10 cellular contexts compared by ENCODE assay signal in genomic region chr12:13223176-13223806, GRCh38. TPM values are rescaled to one million over a fixed set of nuclear protein-coding genes. Genes with fewer than 3 reads are reported as not detected.
DNase-seq lines count a peak whose midpoint lies in the region; ATAC-seq lines count a peak whose summit lies in the region.
"Had no signal": no experiment of that assay in that cellular context is flagged by ENCODE, and none has a peak within 500 bp of the region (broad histone marks: within the 10 kb centered on the region; RNA-seq: fewer than 3 reads in every experiment).

No MANE protein-coding gene starts in this region.

- H3K4me1 ChIP-seq in skeletal muscle satellite cell (ENCODE audit: control insufficient read depth, insufficient read depth, low read length): peaks cover 36% of the 10 kb centered on the region

- peak; percentile 99 for DNase-seq in ELR (ENCODE audit: low read depth)
- DNase-seq in NCI-H345 (lab: John Stamatoyannopoulos, UW): peak; percentile 48
- peak; percentile 60 for DNase-seq in epidermal melanocyte (ENCODE audit: insufficient read length, low spot score)
- no peak for DNase-seq in activated T-cell treated with anti-CD3 and anti-CD28 coated beads, Interleukin-2, amount 50 U/mL, for 4 hours
- no peak for DNase-seq in activated CD8-positive, alpha-beta memory T cell treated with anti-CD3 and anti-CD28 coated beads, Interleukin-2, amount 50 U/mL, for 4 hours
- no peak for DNase-seq in NOMO-1 (lab: John Stamatoyannopoulos, UW; ENCODE audit: unreplicated experiment in 2 of 2)
- DNase-seq: NCI-H146; stimulated activated CD4-positive, alpha-beta T cell treated with anti-CD3 and anti-CD28 coated beads, Interleukin-12 subunit alpha, Interleukin-12 subunit beta, amount 100 ng/mL, for 4 hours; stimulated activated naive CD8-positive, alpha-beta T cell treated with anti-CD3 and anti-CD28 coated beads, Interleukin-15, Interleukin-2, amounts not matched to agents 100 U/mL and 50 U/mL, for 24 hours had no signal

- peak overlapping the region; percentile 15 for H3K9ac ChIP-seq in skeletal muscle satellite cell (ENCODE audit: low read depth, low read length)

- no peaks in the 10 kb centered on the region for H3K36me3 Mint-ChIP-seq in activated T-cell treated with anti-CD3 and anti-CD28 coated beads, Interleukin-2, amount 50 U/mL, for 4 hours (ENCODE audit: insufficient read depth)

- H3K9me3 ChIP-seq in skeletal muscle satellite cell (replicated peaks; ENCODE audit: low read length): peaks cover 3% of the 10 kb centered on the region

- peaks cover 4% of the 10 kb centered on the region for H3K9me3 Mint-ChIP-seq in activated T-cell treated with anti-CD3 and anti-CD28 coated beads, Interleukin-2, amount 50 U/mL, for 4 hours

- H3K27me3 Mint-ChIP-seq in activated T-cell treated with anti-CD3 and anti-CD28 coated beads, Interleukin-2, amount 50 U/mL, for 4 hours (ENCODE audit: low read depth): peaks cover 21% of the 10 kb centered on the region

- H3K36me3 ChIP-seq in skeletal muscle satellite cell (ENCODE audit: insufficient read depth, low read length): peaks cover 11% of the 10 kb centered on the region

- H3K4me3 Mint-ChIP-seq in activated T-cell treated with anti-CD3 and anti-CD28 coated beads, Interleukin-2, amount 50 U/mL, for 4 hours: no peak overlapping the region

- no peaks in the 10 kb centered on the region for H3K27me3 ChIP-seq in skeletal muscle satellite cell (ENCODE audit: control insufficient read depth, insufficient read depth, low read length)

- no peaks in the 10 kb centered on the region for H3K4me1 Mint-ChIP-seq in activated T-cell treated with anti-CD3 and anti-CD28 coated beads, Interleukin-2, amount 50 U/mL, for 4 hours (ENCODE audit: low read depth)

- no peak for ATAC-seq in activated T-cell treated with anti-CD3 and anti-CD28 coated beads, Interleukin-2, amount 50 U/mL, for 4 hours
- ATAC-seq: stimulated activated naive CD8-positive, alpha-beta T cell treated with anti-CD3 and anti-CD28 coated beads, Interleukin-15, Interleukin-2, amounts not matched to agents 100 U/mL and 50 U/mL, for 24 hours had no signal

- no peak overlapping the region for H3K4me3 ChIP-seq in skeletal muscle satellite cell (ENCODE audit: low read length)

- peak overlapping the region; percentile 30 for H3K4me2 ChIP-seq in skeletal muscle satellite cell (ENCODE audit: low read length)

RNA-seq across cellular contexts. Expression of gene EMP1, which starts 26.8 kb away (rescaled TPM):
- 216 and 411 TPM in 2 replicates for total RNA-seq in skeletal muscle satellite cell (2012; rRNA removed)
- 10 to 100 TPM in 2 of 3 donors, 1 to 10 TPM in 1; 8.9 to 22.5 (median 17.2) TPM for total RNA-seq in activated T-cell treated with anti-CD3 and anti-CD28 coated beads, Interleukin-2, amount 50 U/mL, for 4 hours

Comparison
In these comparisons a context has a peak if more than half of its experiments do, and no peak if none do; other contexts are left out.
1. DNase-seq: peak in ELR (single experiment), NCI-H345 (single experiment) and epidermal melanocyte (single experiment); none in activated T-cell treated with anti-CD3 and anti-CD28 coated beads, Interleukin-2, amount 50 U/mL, for 4 hours (single experiment), activated CD8-positive, alpha-beta memory T cell treated with anti-CD3 and anti-CD28 coated beads, Interleukin-2, amount 50 U/mL, for 4 hours (single experiment) and NOMO-1 (0 of 2).